ENCODE assay signal across 20 cellular contexts in genomic region chr13:59793107-59793506, GRCh38.
A peak's percentile ranks its signal among the peaks of the same experiment; 100 is the strongest.
DNase-seq lines count a peak whose midpoint lies in the region; ATAC-seq and TF ChIP-seq lines count a peak whose summit lies in the region.
"Had no signal": no experiment of that assay in that cellular context is flagged by ENCODE, and none has a peak within 500 bp of the region (broad histone marks: within the 10 kb centered on the region; RNA-seq: fewer than 3 reads in every experiment).

No MANE protein-coding gene starts in this region.

- no peak for ATAC-seq in HG03442 (IDR thresholded peaks at IDR 0.05; ENCODE audit: unreplicated experiment)
- ATAC-seq: GM12878 had no signal

- H3K36me3 ChIP-seq in HUES48 (ENCODE audit: control insufficient read depth, insufficient read depth, low read length): no peaks in the 10 kb centered on the region
- no peaks in the 10 kb centered on the region for H3K36me3 ChIP-seq in NT2/D1 (ENCODE audit: insufficient read depth, insufficient read length, low read length)
- H3K36me3 ChIP-seq in right atrium auricular region: no peaks in the 10 kb centered on the region
- H3K36me3 ChIP-seq: BE2C had no signal

- H3K4me3 ChIP-seq in HUES48 (ENCODE audit: low read depth, low read length) (no peak overlapping the region), NT2/D1 (ENCODE audit: insufficient read length, low read depth) (no peak overlapping the region), right atrium auricular region (no peak overlapping the region)
- H3K4me3 ChIP-seq: GM12878 had no signal

- DNase-seq in NT2/D1 (ENCODE audit: low read depth, low spot score): peak; percentile 36
- peak; percentile 54 for DNase-seq in iPS DF 19.7 (ENCODE audit: low read depth, low spot score)
- peak; percentile 21 for DNase-seq in iPS-NIHi7 (ENCODE audit: extremely low spot score)
- no peak for DNase-seq in HT-29 (ENCODE audit: low spot score)
- DNase-seq in right atrium auricular region (ENCODE audit: low spot score): no peak
- DNase-seq: ACHN; BE2C; C1 segment of cervical spinal cord; CD4-positive, CD25-positive, alpha-beta regulatory T cell; CD8-positive, alpha-beta memory T cell; COR-L47; DMS 273 treated with DMSO at 0.1 percent for 48 hours; DMS53; DND-41; EL; HCEC 1CT; KG1 had no signal

- no peak for TF ChIP-seq CTCF in right atrium auricular region (IDR thresholded peaks at IDR 0.05)

- peak overlapping the region; percentile 80 for H3K27ac ChIP-seq in HUES48 (ENCODE audit: low read depth, low read length)
- no peak overlapping the region for H3K27ac ChIP-seq in right atrium auricular region

- H3K9me3 ChIP-seq in HUES48 (ENCODE audit: control insufficient read depth, insufficient read depth, low read length) (no peaks in the 10 kb centered on the region), NT2/D1 (ENCODE audit: insufficient read depth, low read length) (no peaks in the 10 kb centered on the region), right atrium auricular region (no peaks in the 10 kb centered on the region)
- H3K9me3 ChIP-seq: BE2C had no signal

- H3K27me3 ChIP-seq in HUES48 (ENCODE audit: control insufficient read depth, insufficient read depth, low read length) (no peaks in the 10 kb centered on the region), NT2/D1 (ENCODE audit: insufficient read depth, insufficient read length) (no peaks in the 10 kb centered on the region), right atrium auricular region (no peaks in the 10 kb centered on the region)
- H3K27me3 ChIP-seq: BE2C had no signal

- peaks cover 60% of the 10 kb centered on the region for H3K4me1 ChIP-seq in HUES48 (ENCODE audit: control insufficient read depth, insufficient read depth, low read length)
- H3K4me1 ChIP-seq in NT2/D1 (ENCODE audit: insufficient read depth, insufficient read length): no peaks in the 10 kb centered on the region
- no peaks in the 10 kb centered on the region for H3K4me1 ChIP-seq in right atrium auricular region
- H3K4me1 ChIP-seq: BE2C had no signal

- H3K9ac ChIP-seq in HUES48 (ENCODE audit: low read depth, low read length) (no peak overlapping the region), NT2/D1 (ENCODE audit: insufficient read length, low read depth) (no peak overlapping the region)

Comparison
In these comparisons a context has a peak if more than half of its experiments do, and no peak if none do; other contexts are left out.
1. DNase-seq: peak in NT2/D1 (single experiment), iPS DF 19.7 (single experiment) and iPS-NIHi7 (single experiment); none in HT-29 (single experiment) and right atrium auricular region (single experiment).